In the genomic region with DNA sequence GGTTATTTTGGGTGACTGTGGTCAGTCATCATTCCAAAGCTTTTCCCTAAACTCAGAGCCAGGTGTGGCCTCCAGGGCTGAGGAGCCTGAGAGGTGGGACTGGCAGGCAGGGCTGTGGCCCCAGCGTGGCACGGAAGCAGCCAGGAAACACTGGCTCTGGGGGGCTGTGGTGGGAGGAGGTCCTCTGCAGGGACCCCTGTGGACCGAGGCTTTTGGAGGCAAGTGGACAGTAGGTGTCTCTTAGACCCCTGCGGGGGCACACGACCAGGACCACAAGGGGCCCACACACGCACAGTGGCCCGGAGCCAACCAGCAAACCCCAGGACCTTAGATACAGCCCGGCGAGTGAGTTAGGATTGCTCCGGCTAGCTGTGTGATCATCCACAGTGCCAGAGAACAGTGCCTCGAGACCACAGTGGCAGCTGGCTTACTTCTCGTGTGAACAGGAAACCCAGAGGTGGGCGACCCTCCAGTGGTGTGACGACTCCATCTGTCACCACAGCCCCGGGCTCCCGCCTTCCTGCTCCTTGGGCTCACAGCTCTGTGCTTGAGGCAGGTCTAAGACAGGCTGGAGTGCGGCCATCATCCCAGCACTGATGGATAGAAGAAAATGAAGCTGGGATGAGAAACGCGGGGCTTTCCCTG, we compare ENCODE assay signal across 11 cellular contexts. TPM values are rescaled to one million over a fixed set of nuclear protein-coding genes. Genes with fewer than 3 reads are reported as not detected.
DNase-seq lines count a peak whose midpoint lies in the region; ATAC-seq lines count a peak whose summit lies in the region.
"Had no signal": no experiment of that assay in that cellular context is flagged by ENCODE, and none has a peak within 500 bp of the region (broad histone marks: within the 10 kb centered on the region; RNA-seq: fewer than 3 reads in every experiment).

No MANE protein-coding gene starts in this region.

- peaks cover 6% of the 10 kb centered on the region for H3K36me3 Mint-ChIP-seq in T-helper 2 cell treated with Interferon-gamma antibody and Interleukin-4, amounts not matched to agents 5 μg/mL and 100 μg/mL, for 36 hours (ENCODE audit: low read depth)
- H3K36me3 Mint-ChIP-seq in activated naive CD4-positive, alpha-beta T cell treated with anti-CD3 and anti-CD28 coated beads, Interleukin-2, amount 50 U/mL, for 72 hours = peaks cover 5 to 7% of the 10 kb centered on the region in 2 donors

- H3K4me3 ChIP-seq in H7 (ENCODE audit: insufficient read depth, low read depth, low read length) = no peak overlapping the region

- peaks cover 22% of the 10 kb centered on the region for H3K27me3 Mint-ChIP-seq in T-helper 2 cell treated with Interferon-gamma antibody and Interleukin-4, amounts not matched to agents 5 μg/mL and 100 μg/mL, for 36 hours (ENCODE audit: low read depth)

- H3K4me3 Mint-ChIP-seq in T-helper 2 cell treated with Interferon-gamma antibody and Interleukin-4, amounts not matched to agents 5 μg/mL and 100 μg/mL, for 36 hours = peak overlapping the region; percentile 30
- H3K4me3 Mint-ChIP-seq: stimulated activated memory B cell treated with anti-CD40 and anti-IgM and Interleukin-4, amounts not matched to agents 10 μg/mL and 1 μg/mL and 100 μg/mL, for 72 hours had no signal

- peak; percentile 5 to 39 for ATAC-seq in activated naive CD4-positive, alpha-beta T cell treated with anti-CD3 and anti-CD28 coated beads, Interleukin-2, amount 50 U/mL, for 72 hours
- ATAC-seq: stimulated activated memory B cell treated with anti-CD40 and anti-IgM and Interleukin-4, amounts not matched to agents 10 μg/mL and 1 μg/mL and 100 μg/mL, for 72 hours had no signal

- peaks cover 10% of the 10 kb centered on the region for H3K9me3 Mint-ChIP-seq in T-helper 2 cell treated with Interferon-gamma antibody and Interleukin-4, amounts not matched to agents 5 μg/mL and 100 μg/mL, for 36 hours
- peaks cover 11 to 14% of the 10 kb centered on the region in 2 donors for H3K9me3 Mint-ChIP-seq in activated naive CD4-positive, alpha-beta T cell treated with anti-CD3 and anti-CD28 coated beads, Interleukin-2, amount 50 U/mL, for 72 hours

- H3K36me3 ChIP-seq in H7 (replicated peaks; ENCODE audit: control insufficient read depth, insufficient read depth, low read length) = no peaks in the 10 kb centered on the region

- H3K27ac Mint-ChIP-seq in T-helper 2 cell treated with Interferon-gamma antibody and Interleukin-4, amounts not matched to agents 5 μg/mL and 100 μg/mL, for 36 hours = peak overlapping the region; percentile 28
- H3K27ac Mint-ChIP-seq in activated naive CD4-positive, alpha-beta T cell treated with anti-CD3 and anti-CD28 coated beads, Interleukin-2, amount 50 U/mL, for 72 hours = no peak overlapping the region
- H3K27ac Mint-ChIP-seq: stimulated activated memory B cell treated with anti-CD40 and anti-IgM and Interleukin-4, amounts not matched to agents 10 μg/mL and 1 μg/mL and 100 μg/mL, for 72 hours had no signal

- H3K27me3 ChIP-seq in H7 (ENCODE audit: control insufficient read depth, insufficient read depth, low read length) = no peaks in the 10 kb centered on the region

- DNase-seq in H7 = peak; percentile 55
- peak; percentile 41 for DNase-seq in T-helper 2 cell treated with Interferon-gamma antibody and Interleukin-4, amounts not matched to agents 5 μg/mL and 100 μg/mL, for 36 hours (ENCODE audit: low spot score)
- DNase-seq in activated naive CD4-positive, alpha-beta T cell treated with anti-CD3 and anti-CD28 coated beads, Interleukin-2, amount 50 U/mL, for 72 hours (ENCODE audit: low spot score in 2 of 2) = no peak
- peak; percentile 36 for DNase-seq in stimulated activated CD4-positive, alpha-beta T cell treated with anti-CD3 and anti-CD28 coated beads, Interleukin-2, amount 100 ng/mL, for 4 hours (ENCODE audit: low read depth)
- no peak for DNase-seq in iPS-NIHi11 (ENCODE audit: low spot score)
- DNase-seq in D341Med (ENCODE audit: low spot score) = no peak
- DNase-seq in OCI-M1 (lab: John Stamatoyannopoulos, UW) = no peak
- DNase-seq in UCSD-AML1 (lab: John Stamatoyannopoulos, UW; ENCODE audit: unreplicated experiment) = no peak
- DNase-seq: dorsolateral prefrontal cortex had no signal

- peaks cover 35% of the 10 kb centered on the region for H3K4me1 Mint-ChIP-seq in T-helper 2 cell treated with Interferon-gamma antibody and Interleukin-4, amounts not matched to agents 5 μg/mL and 100 μg/mL, for 36 hours (ENCODE audit: low read depth)

RNA-seq across cellular contexts. Expression of gene RTP5, which starts 1.6 kb away (rescaled TPM):
- total RNA-seq in H7 (2014; rRNA removed; shearing (Covaris generic)) = not detected in 2 replicates
- under 1 TPM in 1 of 2 donors, not detected in 1; 0.09 TPM for total RNA-seq in activated naive CD4-positive, alpha-beta T cell treated with anti-CD3 and anti-CD28 coated beads, Interleukin-2, amount 50 U/mL, for 72 hours
- total RNA-seq: HepG2 had no signal

RNA-seq across cellular contexts. Expression of gene PDCD1, which starts 9.2 kb away (rescaled TPM):
- total RNA-seq in H7 (2014; rRNA removed; shearing (Covaris generic)) = 1.0 and 2.8 TPM in 2 replicates
- 10 to 100 TPM; 22.5 to 25.4 TPM for total RNA-seq in activated naive CD4-positive, alpha-beta T cell treated with anti-CD3 and anti-CD28 coated beads, Interleukin-2, amount 50 U/mL, for 72 hours
- total RNA-seq: HepG2 had no signal

RNA-seq across cellular contexts. Expression of gene NEU4, which starts 58.9 kb away (rescaled TPM):
- total RNA-seq in H7 (2014; rRNA removed; shearing (Covaris generic)) = 0.41 TPM in 1 of 2 replicates, not detected in the other
- 1 to 10 TPM; 1.1 to 1.2 TPM for total RNA-seq in activated naive CD4-positive, alpha-beta T cell treated with anti-CD3 and anti-CD28 coated beads, Interleukin-2, amount 50 U/mL, for 72 hours

Comparison
In these comparisons a context has a peak if more than half of its experiments do, and no peak if none do; other contexts are left out.
1. DNase-seq: peak in H7 (single experiment), T-helper 2 cell treated with Interferon-gamma antibody and Interleukin-4, amounts not matched to agents 5 μg/mL and 100 μg/mL, for 36 hours (single experiment) and stimulated activated CD4-positive, alpha-beta T cell treated with anti-CD3 and anti-CD28 coated beads, Interleukin-2, amount 100 ng/mL, for 4 hours (single experiment); none in activated naive CD4-positive, alpha-beta T cell treated with anti-CD3 and anti-CD28 coated beads, Interleukin-2, amount 50 U/mL, for 72 hours (0 of 2), iPS-NIHi11 (single experiment), D341Med (single experiment), OCI-M1 (single experiment) and UCSD-AML1 (single experiment).